ENCODE assay signal across 10 cellular contexts in genomic region chr4:142645478-142646108, GRCh38.
DNase-seq lines count a peak whose midpoint lies in the region; FAIRE-seq and TF ChIP-seq lines count a peak whose summit lies in the region.
"Had no signal": no experiment of that assay in that cellular context is flagged by ENCODE, and none has a peak within 500 bp of the region (broad histone marks: within the 10 kb centered on the region; RNA-seq: fewer than 3 reads in every experiment).

No MANE protein-coding gene starts in this region.

- H3K27me3 ChIP-seq in spleen (replicated peaks in 1 of 7): no peaks in the 10 kb centered on the region

- peak; percentile 63 for DNase-seq in activated CD4-positive, alpha-beta T cell treated with anti-CD3 and anti-CD28 coated beads, Interleukin-2, amount 10 ng/mL, durations not matched to agents 24 days and 14 days
- no peak for DNase-seq in activated CD4-positive, alpha-beta T cell treated with anti-CD3 and anti-CD28 coated beads for 1 hour
- DNase-seq in LHCN-M2 (ENCODE audit: low read depth): peak; percentile 40
- DNase-seq in spleen: no peak
- no peak for DNase-seq in NCI-H1105 (lab: John Stamatoyannopoulos, UW)
- DNase-seq in GM12892 (ENCODE audit: insufficient read length): no peak
- DNase-seq: effector memory CD4-positive, alpha-beta T cell; NCI-H1694 treated with DMSO at 0.1 percent for 48 hours had no signal

- peaks cover 28% of the 10 kb centered on the region for H3K9me3 Mint-ChIP-seq in activated CD4-positive, alpha-beta T cell treated with anti-CD3 and anti-CD28 coated beads, Interleukin-2, amount 10 ng/mL, durations not matched to agents 24 days and 14 days
- peaks cover 11% of the 10 kb centered on the region for H3K9me3 Mint-ChIP-seq in activated naive CD8-positive, alpha-beta T cell (ENCODE audit: low read depth)
- peaks cover 26% of the 10 kb centered on the region for H3K9me3 Mint-ChIP-seq in nephron

- H3K36me3 ChIP-seq in spleen: no peaks in the 10 kb centered on the region

- H3K36me3 Mint-ChIP-seq in activated CD4-positive, alpha-beta T cell treated with anti-CD3 and anti-CD28 coated beads, Interleukin-2, amount 10 ng/mL, durations not matched to agents 24 days and 14 days (ENCODE audit: low read depth): peaks cover 44% of the 10 kb centered on the region
- peaks cover 36% of the 10 kb centered on the region for H3K36me3 Mint-ChIP-seq in activated naive CD8-positive, alpha-beta T cell
- no peaks in the 10 kb centered on the region for H3K36me3 Mint-ChIP-seq in nephron (ENCODE audit: low read depth)

- no peak overlapping the region for H3K27ac ChIP-seq in spleen

- no peak for FAIRE-seq in GM12892 (lab: Jason Lieb, UNC)

- TF ChIP-seq POLR2A in spleen (IDR thresholded peaks at IDR 0.05) (no peak), GM12892 (IDR thresholded peaks at IDR 0.05; ENCODE audit: low read depth, low read length) (no peak)

- intact Hi-C loops in activated CD4-positive, alpha-beta T cell treated with anti-CD3 and anti-CD28 coated beads, Interleukin-2, amount 10 ng/mL, durations not matched to agents 24 days and 14 days (cut with micrococcal nuclease): no loop called here
- intact Hi-C loops in spleen (cut with DNase I; ENCODE audit: low total_unique reads): no loop called here

- H3K27ac Mint-ChIP-seq in activated CD4-positive, alpha-beta T cell treated with anti-CD3 and anti-CD28 coated beads, Interleukin-2, amount 10 ng/mL, durations not matched to agents 24 days and 14 days: peak overlapping the region; percentile 78
- peak overlapping the region; percentile 88 for H3K27ac Mint-ChIP-seq in activated naive CD8-positive, alpha-beta T cell
- peak overlapping the region; percentile 17 to 60 (median 19) for H3K27ac Mint-ChIP-seq in nephron

- H3K9me3 ChIP-seq in spleen: peaks cover 0 to 38% (median 19%) of the 10 kb centered on the region in 8 donors

- no peak for TF ChIP-seq CTCF in nephron (IDR thresholded peaks at IDR 0.05; ENCODE audit: unreplicated experiment in 3 of 3)
- no peak for TF ChIP-seq CTCF in spleen (IDR thresholded peaks at IDR 0.05 in 8 of 11, conservative IDR thresholded peaks at IDR 0.05 in 3 of 11)

- WGBS in spleen, 5 donors: 22 to 37% (median 32%) methylated on average over 4 of the region's 4 CpGs

- H3K4me3 ChIP-seq in spleen: no peak overlapping the region

- H3K4me1 Mint-ChIP-seq in activated CD4-positive, alpha-beta T cell treated with anti-CD3 and anti-CD28 coated beads, Interleukin-2, amount 10 ng/mL, durations not matched to agents 24 days and 14 days: peaks cover 11% of the 10 kb centered on the region
- peaks cover 30% of the 10 kb centered on the region for H3K4me1 Mint-ChIP-seq in activated naive CD8-positive, alpha-beta T cell (ENCODE audit: low read depth)
- peaks cover 8% of the 10 kb centered on the region for H3K4me1 Mint-ChIP-seq in nephron

- H3K4me1 ChIP-seq in spleen: peaks cover 0 to 6% (median 0%) of the 10 kb centered on the region in 6 donors

- H3K27me3 Mint-ChIP-seq in activated CD4-positive, alpha-beta T cell treated with anti-CD3 and anti-CD28 coated beads, Interleukin-2, amount 10 ng/mL, durations not matched to agents 24 days and 14 days: no peaks in the 10 kb centered on the region
- no peaks in the 10 kb centered on the region for H3K27me3 Mint-ChIP-seq in activated naive CD8-positive, alpha-beta T cell
- no peaks in the 10 kb centered on the region for H3K27me3 Mint-ChIP-seq in nephron (ENCODE audit: low read depth)

- peak overlapping the region; percentile 61 for H3K4me3 Mint-ChIP-seq in activated CD4-positive, alpha-beta T cell treated with anti-CD3 and anti-CD28 coated beads, Interleukin-2, amount 10 ng/mL, durations not matched to agents 24 days and 14 days
- peak overlapping the region; percentile 44 for H3K4me3 Mint-ChIP-seq in activated naive CD8-positive, alpha-beta T cell
- H3K4me3 Mint-ChIP-seq in nephron: no peak overlapping the region

Comparison
In these comparisons a context has a peak if more than half of its experiments do, and no peak if none do; other contexts are left out.
1. DNase-seq: peak in activated CD4-positive, alpha-beta T cell treated with anti-CD3 and anti-CD28 coated beads, Interleukin-2, amount 10 ng/mL, durations not matched to agents 24 days and 14 days (single experiment) and LHCN-M2 (single experiment); none in activated CD4-positive, alpha-beta T cell treated with anti-CD3 and anti-CD28 coated beads for 1 hour (single experiment), spleen (single experiment), NCI-H1105 (single experiment) and GM12892 (single experiment).
2. H3K27ac Mint-ChIP-seq: peak in every context shown above with its lines; median percentile 88 in activated naive CD8-positive, alpha-beta T cell; 78 in activated CD4-positive, alpha-beta T cell treated with anti-CD3 and anti-CD28 coated beads, Interleukin-2, amount 10 ng/mL, durations not matched to agents 24 days and 14 days; 19 in nephron.
3. H3K4me3 Mint-ChIP-seq: peak in activated CD4-positive, alpha-beta T cell treated with anti-CD3 and anti-CD28 coated beads, Interleukin-2, amount 10 ng/mL, durations not matched to agents 24 days and 14 days (single experiment) and activated naive CD8-positive, alpha-beta T cell (single experiment); none in nephron (0 of 3).